11 cellular contexts compared by ENCODE assay signal in the genomic region with DNA sequence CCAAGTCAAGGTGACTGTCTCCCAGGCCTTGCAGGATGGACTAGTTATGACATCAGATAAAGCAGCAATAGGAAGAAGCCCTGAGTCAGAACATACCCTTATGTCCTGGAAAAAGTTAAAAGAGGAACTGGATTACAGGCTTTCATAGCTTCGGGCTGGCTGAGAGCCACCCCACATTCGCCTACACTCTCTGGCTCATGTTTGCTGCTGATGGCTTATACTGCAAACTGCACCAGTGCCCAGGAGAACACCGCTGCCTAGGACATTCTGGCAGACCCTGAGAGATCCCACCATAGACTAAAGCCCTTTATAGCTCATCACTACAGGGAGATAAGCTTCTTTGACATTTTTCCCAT. TPM values are rescaled to one million over a fixed set of nuclear protein-coding genes. Genes with fewer than 3 reads are reported as not detected.
DNase-seq lines count a peak whose midpoint lies in the region; ATAC-seq, FAIRE-seq and TF ChIP-seq lines count a peak whose summit lies in the region.
"Had no signal": no experiment of that assay in that cellular context is flagged by ENCODE, and none has a peak within 500 bp of the region (broad histone marks: within the 10 kb centered on the region; RNA-seq: fewer than 3 reads in every experiment).

No MANE protein-coding gene starts in this region.

- TF ChIP-seq CTCF in astrocyte (IDR thresholded peaks at IDR 0.05; ENCODE audit: insufficient read depth, low read depth, low read length), result no peak
- TF ChIP-seq CTCF in left lung (IDR thresholded peaks at IDR 0.05), result no peak
- no peak for TF ChIP-seq CTCF in uterus (IDR thresholded peaks at IDR 0.05)
- no peak for TF ChIP-seq CTCF in OCI-LY7 (conservative IDR thresholded peaks at IDR 0.05; ENCODE audit: low read length)

- H3K27ac ChIP-seq in astrocyte (ENCODE audit: low read depth, low read length) (no peak overlapping the region), left lung (peak overlapping the region in 1 of 2 donors; percentile 5), uterus (peak overlapping the region; percentile 41 to 48), OCI-LY7 (ENCODE audit: low read depth, low read length, poor library complexity, severe bottlenecking) (no peak overlapping the region)
- H3K27ac ChIP-seq: prostate gland had no signal

- H3K27me3 ChIP-seq in astrocyte (ENCODE audit: insufficient read depth, low read length) (no peaks in the 10 kb centered on the region), left lung (no peaks in the 10 kb centered on the region), uterus (no peaks in the 10 kb centered on the region)

- H3K79me2 ChIP-seq in astrocyte (ENCODE audit: insufficient read depth, low read length), result no peaks in the 10 kb centered on the region
- no peaks in the 10 kb centered on the region for H3K79me2 ChIP-seq in OCI-LY7 (ENCODE audit: insufficient read depth, low read depth, low read length)

- no peaks in the 10 kb centered on the region for H3K36me3 ChIP-seq in astrocyte (ENCODE audit: insufficient read depth, low read length)
- H3K36me3 ChIP-seq in left lung, result no peaks in the 10 kb centered on the region
- no peaks in the 10 kb centered on the region for H3K36me3 ChIP-seq in uterus
- H3K36me3 ChIP-seq in OCI-LY7 (ENCODE audit: insufficient read depth, low read length), result no peaks in the 10 kb centered on the region; the same call in 1 of the 2 replicates
- H3K36me3 ChIP-seq: prostate gland had no signal

- H2AFZ ChIP-seq in astrocyte (ENCODE audit: low read depth, low read length) (no peak overlapping the region), OCI-LY7 (ENCODE audit: low read length) (no peak overlapping the region)

- no TSS peak for BruUV-seq in OCI-LY7 (replicated peaks; lab: Mats Ljungman, UMichigan)

- H3K4me1 ChIP-seq in astrocyte (ENCODE audit: insufficient read depth, low read length) (peaks cover 36% of the 10 kb centered on the region), left lung (peaks cover 10 to 27% of the 10 kb centered on the region in 2 donors), uterus (peaks cover 3 to 10% of the 10 kb centered on the region in 2 donors), OCI-LY7 (ENCODE audit: insufficient read depth, low read length, poor library complexity, severe bottlenecking) (no peaks in the 10 kb centered on the region)
- H3K4me1 ChIP-seq: prostate gland had no signal

- no peak overlapping the region for H3K4me3 ChIP-seq in astrocyte (ENCODE audit: insufficient read depth, low read depth, low read length)
- no peak overlapping the region for H3K4me3 ChIP-seq in left lung
- no peak overlapping the region for H3K4me3 ChIP-seq in uterus
- H3K4me3 ChIP-seq in OCI-LY7 (ENCODE audit: low read depth, low read length, poor library complexity, severe bottlenecking), result no peak overlapping the region
- H3K4me3 ChIP-seq: prostate gland had no signal

- H3K4me2 ChIP-seq in astrocyte (ENCODE audit: low read length) (peak overlapping the region; percentile 43), OCI-LY7 (ENCODE audit: low read length) (no peak overlapping the region)

- no peak overlapping the region for H3K9ac ChIP-seq in astrocyte (ENCODE audit: low read length)

- POLR2A ChIA-PET in naive thymus-derived CD8-positive, alpha-beta T cell (lab: Charles Lee), result no interaction called here
- POLR2A ChIA-PET in OCI-LY7 (lab: Charles Lee), result interaction anchor here (1.4 kb wide), 1 partner anchor 10 kb away, joined by 4 read pairs; no protein-coding TSS in a partner anchor

- no peaks in the 10 kb centered on the region for H3K9me2 ChIP-seq in OCI-LY7 (ENCODE audit: insufficient read depth, low read length)

- TF ChIP-seq POLR2A in uterus (IDR thresholded peaks at IDR 0.05), result no peak

- peak; percentile 97 for FAIRE-seq in astrocyte (lab: Jason Lieb, UNC)

- peaks cover 16% of the 10 kb centered on the region for H3K36me3 Mint-ChIP-seq in astrocyte (ENCODE audit: low read depth, unreplicated experiment)
- no peaks in the 10 kb centered on the region for H3K36me3 Mint-ChIP-seq in naive thymus-derived CD8-positive, alpha-beta T cell

- peak overlapping the region; percentile 29 for H3K4me3 Mint-ChIP-seq in astrocyte (ENCODE audit: unreplicated experiment)
- H3K4me3 Mint-ChIP-seq in naive thymus-derived CD8-positive, alpha-beta T cell, result no peak overlapping the region
- H3K4me3 Mint-ChIP-seq: activated CD4-positive, alpha-beta T cell treated with anti-CD3 and anti-CD28 coated beads, Interleukin-2, amount 10 ng/mL, durations not matched to agents 7 days and 5 days had no signal

- H4K20me1 ChIP-seq in astrocyte (ENCODE audit: insufficient read depth, low read length) (no peaks in the 10 kb centered on the region), OCI-LY7 (ENCODE audit: insufficient read depth, low read length) (no peaks in the 10 kb centered on the region)

- H3K9me3 Mint-ChIP-seq in astrocyte (ENCODE audit: unreplicated experiment), result no peaks in the 10 kb centered on the region
- no peaks in the 10 kb centered on the region for H3K9me3 Mint-ChIP-seq in naive thymus-derived CD8-positive, alpha-beta T cell
- H3K9me3 Mint-ChIP-seq: activated CD4-positive, alpha-beta T cell treated with anti-CD3 and anti-CD28 coated beads, Interleukin-2, amount 10 ng/mL, durations not matched to agents 7 days and 5 days had no signal

- CTCF ChIA-PET in OCI-LY7 (lab: Charles Lee; ENCODE audit: unreplicated experiment), result no interaction called here

- DNase-seq in LHCN-M2 (ENCODE audit: low read depth) (peak; percentile 74), astrocyte (ENCODE audit: low read depth) (peak; percentile 92), left lung (peak in 1 of 2 donors; percentile 52), uterus (peak in 1 of 2 donors; percentile 38), NCI-H1105 treated with DMSO at 0.1 percent for 48 hours (lab: John Stamatoyannopoulos, UW) (no peak), OCI-LY7 (ENCODE audit: low spot score) (no peak)
- no peak for DNase-seq in naive thymus-derived CD8-positive, alpha-beta T cell
- DNase-seq: activated CD4-positive, alpha-beta T cell treated with anti-CD3 and anti-CD28 coated beads, Interleukin-2, amount 10 ng/mL, durations not matched to agents 7 days and 5 days; NCI-H82 had no signal

- no peaks in the 10 kb centered on the region for H3K27me3 Mint-ChIP-seq in astrocyte (ENCODE audit: low read depth, unreplicated experiment)
- no peaks in the 10 kb centered on the region for H3K27me3 Mint-ChIP-seq in naive thymus-derived CD8-positive, alpha-beta T cell
- H3K27me3 Mint-ChIP-seq: activated CD4-positive, alpha-beta T cell treated with anti-CD3 and anti-CD28 coated beads, Interleukin-2, amount 10 ng/mL, durations not matched to agents 7 days and 5 days had no signal

- H3K27ac Mint-ChIP-seq in astrocyte (ENCODE audit: unreplicated experiment), result peak overlapping the region; percentile 92
- H3K27ac Mint-ChIP-seq in naive thymus-derived CD8-positive, alpha-beta T cell, result no peak overlapping the region
- H3K27ac Mint-ChIP-seq: activated CD4-positive, alpha-beta T cell treated with anti-CD3 and anti-CD28 coated beads, Interleukin-2, amount 10 ng/mL, durations not matched to agents 7 days and 5 days had no signal

- ATAC-seq in left lung, result peak; percentile 77
- ATAC-seq in naive thymus-derived CD8-positive, alpha-beta T cell, result no peak

- H3K9me3 ChIP-seq in astrocyte (ENCODE audit: insufficient read depth, low read depth, low read length) (no peaks in the 10 kb centered on the region), left lung (no peaks in the 10 kb centered on the region), uterus (no peaks in the 10 kb centered on the region), OCI-LY7 (ENCODE audit: low read length) (no peaks in the 10 kb centered on the region)
- H3K9me3 ChIP-seq: prostate gland had no signal

- intact Hi-C loops in left lung (cut with DNase I) (no loop called here), uterus (cut with DNase I; ENCODE audit: low total_unique reads) (no loop called here), OCI-LY7 (cut with micrococcal nuclease; ENCODE audit: unreplicated experiment) (no loop called here)

- H3K4me1 Mint-ChIP-seq in astrocyte (ENCODE audit: low read depth, unreplicated experiment), result peaks cover 46% of the 10 kb centered on the region
- peaks cover 0 to 3% (median 0%) of the 10 kb centered on the region in 4 donors for H3K4me1 Mint-ChIP-seq in naive thymus-derived CD8-positive, alpha-beta T cell
- H3K4me1 Mint-ChIP-seq: activated CD4-positive, alpha-beta T cell treated with anti-CD3 and anti-CD28 coated beads, Interleukin-2, amount 10 ng/mL, durations not matched to agents 7 days and 5 days had no signal

RNA-seq across cellular contexts. Expression of a gene that starts 20.3 kb away (rescaled TPM):
- total RNA-seq in LHCN-M2 (2014; rRNA removed) (21.7 and 22.5 TPM in 2 replicates), astrocyte (33.5 and 34.8 TPM in 2 replicates), left lung (10 to 100 TPM; 29.9 to 39.7 TPM), uterus (100 to 1,000 TPM in 3 of 4 donors, 10 to 100 TPM in 1; 61.2 to 257 (median 140) TPM), OCI-LY7 (2022) (3.6 and 4.7 TPM in 2 replicates)
- polyA plus RNA-seq in LHCN-M2 (2012), result 7.9 TPM
- total RNA-seq in naive thymus-derived CD8-positive, alpha-beta T cell, result under 1 TPM; 0.22 to 0.34 TPM
- not detected for polyA plus RNA-seq in naive thymus-derived CD8-positive, alpha-beta T cell
- total RNA-seq in OCI-LY7 (2014; rRNA removed; shearing (Covaris generic)), result 5.0 and 7.3 TPM in 2 replicates
- total RNA-seq: H4 had no signal

Comparison
In these comparisons a context has a peak if more than half of its experiments do, and no peak if none do; other contexts are left out.
1. DNase-seq: peak in LHCN-M2 (single experiment) and astrocyte (single experiment); none in NCI-H1105 treated with DMSO at 0.1 percent for 48 hours (single experiment), naive thymus-derived CD8-positive, alpha-beta T cell (0 of 10) and OCI-LY7 (single experiment).
2. H3K27ac ChIP-seq: peak in uterus (2 of 2); none in astrocyte (single experiment) and OCI-LY7 (single experiment).